In genomic region chr5:57025961-57026360, GRCh38 we compare ENCODE assay signal across 35 cellular contexts.
"Had no signal": no experiment of that assay in that cellular context is flagged by ENCODE, and none has a peak within 500 bp of the region (broad histone marks: within the 10 kb centered on the region; RNA-seq: fewer than 3 reads in every experiment).

No MANE protein-coding gene starts in this region.

- H3K4me3 ChIP-seq: MG63 had no signal

- H3K36me3 ChIP-seq: MG63 had no signal

- H3K9me3 ChIP-seq: MG63 had no signal

- DNase-seq: Karpas-422, Kasumi-1, MG63, MM.1S, NCI-H1048, NCI-H1092, NCI-H1092 treated with DMSO at 0.1 percent for 48 hours, NCI-H1105, NCI-H1105 treated with DMSO at 0.1 percent for 48 hours, NCI-H1417, NCI-H1417 treated with DMSO at 0.1 percent for 48 hours, NCI-H1436, NCI-H1436 treated with DMSO at 0.1 percent for 48 hours, NCI-H146, NCI-H1694, NCI-H1694 treated with DMSO at 0.1 percent for 48 hours, NCI-H187, NCI-H187 treated with DMSO at 0.1 percent for 48 hours, NCI-H1930, NCI-H2029, NCI-H2029 treated with DMSO at 0.1 percent for 48 hours, NCI-H2081, NCI-H2081 treated with DMSO at 0.1 percent for 48 hours, NCI-H2107, NCI-H2171, NCI-H2171 treated with DMSO at 0.1 percent for 48 hours, NCI-H2227 treated with DMSO at 0.1 percent for 48 hours, NCI-H226, NCI-H345, NCI-H446, NCI-H446 treated with DMSO at 0.1 percent for 48 hours, NCI-H510A, NCI-H510A treated with DMSO at 0.1 percent for 48 hours, NCI-H524, NCI-H524 treated with DMSO at 0.1 percent for 48 hours had no signal
